In genomic region chr1:228312091-228312764, GRCh38 we compare ENCODE assay signal across 22 cellular contexts.
"Had no signal": no experiment of that assay in that cellular context is flagged by ENCODE, and none has a peak within 500 bp of the region (broad histone marks: within the 10 kb centered on the region; RNA-seq: fewer than 3 reads in every experiment).

No MANE protein-coding gene starts in this region.

- H3K36me3 Mint-ChIP-seq: activated CD8-positive, alpha-beta memory T cell treated with anti-CD3 and anti-CD28 coated beads, Interleukin-2, amount 10 ng/mL, durations not matched to agents 7 days and 5 days; memory B cell had no signal

- H3K36me3 ChIP-seq: breast epithelium, right lobe of liver had no signal

- H3K4me1 Mint-ChIP-seq: activated CD4-positive, alpha-beta T cell treated with anti-CD3 and anti-CD28 coated beads for 36 hours; activated CD8-positive, alpha-beta memory T cell treated with anti-CD3 and anti-CD28 coated beads, Interleukin-2, amount 10 ng/mL, durations not matched to agents 7 days and 5 days; central memory CD8-positive, alpha-beta T cell; memory B cell; naive thymus-derived CD8-positive, alpha-beta T cell had no signal

- H3K4me1 ChIP-seq: breast epithelium, esophagus squamous epithelium, right lobe of liver, tibial nerve had no signal

- H3K27me3 ChIP-seq: breast epithelium, hepatocyte, right lobe of liver, tibial nerve had no signal

- H3K27ac ChIP-seq: breast epithelium, epithelial cell of prostate, esophagus squamous epithelium, hepatocyte, right lobe of liver had no signal

- H3K27ac Mint-ChIP-seq: activated CD4-positive, alpha-beta T cell treated with anti-CD3 and anti-CD28 coated beads for 36 hours; activated CD8-positive, alpha-beta memory T cell treated with anti-CD3 and anti-CD28 coated beads, Interleukin-2, amount 10 ng/mL, durations not matched to agents 7 days and 5 days; activated CD8-positive, alpha-beta T cell treated with anti-CD3 and anti-CD28 coated beads, Interleukin-2, amount 10 ng/mL, durations not matched to agents 7 days and 5 days; activated naive CD4-positive, alpha-beta T cell treated with anti-CD3 and anti-CD28 coated beads for 36 hours; memory B cell; naive thymus-derived CD8-positive, alpha-beta T cell; T-helper 2 cell treated with Interferon-gamma antibody and Interleukin-4, amounts not matched to agents 5 μg/mL and 100 μg/mL, for 36 hours had no signal

- H3K4me3 ChIP-seq: breast epithelium, esophagus squamous epithelium, hepatocyte, right lobe of liver, tibial nerve had no signal

- H3K27me3 Mint-ChIP-seq: activated CD4-positive, alpha-beta T cell treated with anti-CD3 and anti-CD28 coated beads for 36 hours; activated CD8-positive, alpha-beta memory T cell treated with anti-CD3 and anti-CD28 coated beads, Interleukin-2, amount 10 ng/mL, durations not matched to agents 7 days and 5 days; central memory CD8-positive, alpha-beta T cell; naive thymus-derived CD8-positive, alpha-beta T cell had no signal

- ATAC-seq: activated CD4-positive, alpha-beta T cell treated with anti-CD3 and anti-CD28 coated beads for 36 hours; activated CD8-positive, alpha-beta memory T cell treated with anti-CD3 and anti-CD28 coated beads, Interleukin-2, amount 10 ng/mL, durations not matched to agents 7 days and 5 days; activated CD8-positive, alpha-beta T cell treated with anti-CD3 and anti-CD28 coated beads, Interleukin-2, amount 10 ng/mL, durations not matched to agents 7 days and 5 days; naive thymus-derived CD8-positive, alpha-beta T cell; right lobe of liver had no signal

- H3K4me3 Mint-ChIP-seq: activated CD4-positive, alpha-beta T cell treated with anti-CD3 and anti-CD28 coated beads for 36 hours; activated CD8-positive, alpha-beta memory T cell treated with anti-CD3 and anti-CD28 coated beads, Interleukin-2, amount 10 ng/mL, durations not matched to agents 7 days and 5 days; activated CD8-positive, alpha-beta T cell treated with anti-CD3 and anti-CD28 coated beads, Interleukin-2, amount 10 ng/mL, durations not matched to agents 7 days and 5 days; activated naive CD4-positive, alpha-beta T cell treated with anti-CD3 and anti-CD28 coated beads for 36 hours; central memory CD8-positive, alpha-beta T cell; memory B cell; naive thymus-derived CD8-positive, alpha-beta T cell; T-helper 2 cell treated with Interferon-gamma antibody and Interleukin-4, amounts not matched to agents 5 μg/mL and 100 μg/mL, for 36 hours had no signal

- DNase-seq: activated CD4-positive, alpha-beta T cell treated with anti-CD3 and anti-CD28 coated beads for 36 hours; activated CD4-positive, CD25-positive, alpha-beta regulatory T cell; activated CD8-positive, alpha-beta memory T cell treated with anti-CD3 and anti-CD28 coated beads, Interleukin-2, amount 10 ng/mL, durations not matched to agents 7 days and 5 days; activated CD8-positive, alpha-beta T cell treated with anti-CD3 and anti-CD28 coated beads, Interleukin-2, amount 10 ng/mL, durations not matched to agents 7 days and 5 days; activated naive CD4-positive, alpha-beta T cell treated with anti-CD3 and anti-CD28 coated beads for 36 hours; dermis blood vessel endothelial cell; effector CD4-positive, alpha-beta T cell; esophagus squamous epithelium; foreskin melanocyte; islet precursor cell; right lobe of liver; stimulated activated CD4-positive, alpha-beta T cell treated with anti-CD3 and anti-CD28 coated beads, Interleukin-2, amount 100 ng/mL, for 48 hours; stimulated activated naive CD4-positive, alpha-beta T cell treated with Interleukin-2 at 50 U/mL for 16 hours; T-helper 1 cell had no signal

- H3K9me3 ChIP-seq: right lobe of liver had no signal

- H3K9me3 Mint-ChIP-seq: activated naive CD4-positive, alpha-beta T cell treated with anti-CD3 and anti-CD28 coated beads for 36 hours; central memory CD8-positive, alpha-beta T cell had no signal
